In the genomic region with DNA sequence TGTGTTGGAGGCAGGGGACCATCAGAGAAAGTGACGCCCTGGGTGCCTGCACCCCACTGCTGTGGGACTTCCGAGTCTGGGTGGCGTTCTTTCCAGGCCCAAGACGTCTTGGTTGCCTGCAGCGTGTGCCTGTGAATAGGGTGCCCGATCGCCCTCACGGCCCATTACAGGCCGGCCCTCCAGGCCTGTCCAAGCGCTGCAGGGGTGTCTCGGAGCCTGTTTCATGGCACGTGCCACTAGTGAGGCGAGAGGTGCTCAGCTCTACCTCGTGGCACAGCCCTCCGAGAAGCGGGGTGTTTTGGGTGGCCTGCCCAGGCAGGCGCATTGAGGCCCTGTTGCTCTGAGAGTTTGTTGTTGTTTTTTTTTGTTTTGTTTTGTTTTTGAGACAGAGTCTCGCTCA, we compare ENCODE assay signal across 24 cellular contexts. TPM values are rescaled to one million over a fixed set of nuclear protein-coding genes. Genes with fewer than 3 reads are reported as not detected.
"Had no signal": no experiment of that assay in that cellular context is flagged by ENCODE, and none has a peak within 500 bp of the region (broad histone marks: within the 10 kb centered on the region; RNA-seq: fewer than 3 reads in every experiment).

No MANE protein-coding gene starts in this region.

- H3K27ac ChIP-seq: left ventricle myocardium inferior, ovary, right atrium auricular region, right lobe of liver, thyroid gland, transverse colon, upper lobe of right lung had no signal

- H3K4me1 ChIP-seq: right lobe of liver, thyroid gland had no signal

- ATAC-seq: mucosa of descending colon; naive thymus-derived CD4-positive, alpha-beta T cell; natural killer cell treated with Interleukin-12 subunit alpha and Interleukin-12 subunit beta and Interleukin-15 and Interleukin-18, amount 100 ng/mL, for 72 hours; right lobe of liver; stimulated activated memory B cell treated with anti-CD40 and anti-IgM and Interleukin-4, amounts not matched to agents 10 μg/mL and 1 μg/mL and 100 μg/mL, for 72 hours; stimulated activated naive CD8-positive, alpha-beta T cell treated with anti-CD3 and anti-CD28 coated beads, Interleukin-15, amount 100 ng/mL, for 72 hours; upper lobe of right lung had no signal

- H3K27me3 Mint-ChIP-seq: naive thymus-derived CD4-positive, alpha-beta T cell; natural killer cell treated with Interleukin-12 subunit alpha and Interleukin-12 subunit beta and Interleukin-15 and Interleukin-18, amount 100 ng/mL, for 72 hours; progenitor cell of endocrine pancreas; stimulated activated memory B cell treated with anti-CD40 and anti-IgM and Interleukin-4, amounts not matched to agents 10 μg/mL and 1 μg/mL and 100 μg/mL, for 72 hours; stimulated activated naive CD8-positive, alpha-beta T cell treated with anti-CD3 and anti-CD28 coated beads, Interleukin-15, amount 100 ng/mL, for 72 hours had no signal

- H3K27ac Mint-ChIP-seq: naive thymus-derived CD4-positive, alpha-beta T cell; natural killer cell treated with Interleukin-12 subunit alpha and Interleukin-12 subunit beta and Interleukin-15 and Interleukin-18, amount 100 ng/mL, for 72 hours; progenitor cell of endocrine pancreas; stimulated activated memory B cell treated with anti-CD40 and anti-IgM and Interleukin-4, amounts not matched to agents 10 μg/mL and 1 μg/mL and 100 μg/mL, for 72 hours had no signal

- H3K36me3 Mint-ChIP-seq: natural killer cell treated with Interleukin-12 subunit alpha and Interleukin-12 subunit beta and Interleukin-15 and Interleukin-18, amount 100 ng/mL, for 72 hours had no signal

- H3K27me3 ChIP-seq: ovary, right atrium auricular region, right lobe of liver, thyroid gland, transverse colon, upper lobe of right lung had no signal

- H3K9me3 ChIP-seq: left ventricle myocardium inferior, mucosa of descending colon, ovary, right atrium auricular region, right lobe of liver, thyroid gland, transverse colon, upper lobe of right lung had no signal

- H3K4me3 Mint-ChIP-seq: naive thymus-derived CD4-positive, alpha-beta T cell; natural killer cell treated with Interleukin-12 subunit alpha and Interleukin-12 subunit beta and Interleukin-15 and Interleukin-18, amount 100 ng/mL, for 72 hours; stimulated activated memory B cell treated with anti-CD40 and anti-IgM and Interleukin-4, amounts not matched to agents 10 μg/mL and 1 μg/mL and 100 μg/mL, for 72 hours; stimulated activated naive CD8-positive, alpha-beta T cell treated with anti-CD3 and anti-CD28 coated beads, Interleukin-15, amount 100 ng/mL, for 72 hours had no signal

- H3K4me3 ChIP-seq: left ventricle myocardium inferior, lung, mucosa of descending colon, ovary, right atrium auricular region, right lobe of liver, smooth muscle cell, thyroid gland, transverse colon, upper lobe of right lung had no signal

- DNase-seq: islet precursor cell; left ventricle myocardium inferior; mesendoderm; midbrain; mucosa of descending colon; naive thymus-derived CD4-positive, alpha-beta T cell; ovary; right lobe of liver; stimulated activated CD4-positive, alpha-beta T cell treated with anti-CD3 and anti-CD28 coated beads, Interleukin-1b, Interleukin-23, amount 100 ng/mL, for 48 hours; stimulated activated CD4-positive, alpha-beta T cell treated with anti-CD3 and anti-CD28 coated beads, Interleukin-2, amount 100 ng/mL, for 48 hours; stimulated activated CD4-positive, alpha-beta T cell treated with anti-CD3 and anti-CD28 coated beads, Interleukin-4, amount 100 ng/mL, for 4 hours; stimulated activated CD8-positive, alpha-beta memory T cell treated with anti-CD3 and anti-CD28 coated beads, Interleukin-4, amount 100 ng/mL, for 48 hours; stimulated activated naive CD4-positive, alpha-beta T cell treated with Interleukin-2 at 50 U/mL for 16 hours; stimulated activated naive CD8-positive, alpha-beta T cell treated with anti-CD3 and anti-CD28 coated beads, Interleukin-15, amount 100 ng/mL, for 72 hours; thyroid gland; transverse colon; upper lobe of right lung had no signal

- H3K36me3 ChIP-seq: ovary had no signal

- H3K9me3 Mint-ChIP-seq: natural killer cell treated with Interleukin-12 subunit alpha and Interleukin-12 subunit beta and Interleukin-15 and Interleukin-18, amount 100 ng/mL, for 72 hours; stimulated activated memory B cell treated with anti-CD40 and anti-IgM and Interleukin-4, amounts not matched to agents 10 μg/mL and 1 μg/mL and 100 μg/mL, for 72 hours; stimulated activated naive CD8-positive, alpha-beta T cell treated with anti-CD3 and anti-CD28 coated beads, Interleukin-15, amount 100 ng/mL, for 72 hours had no signal

RNA-seq across cellular contexts. Expression of a gene that starts 55.3 kb away (rescaled TPM):
- total RNA-seq: kidney epithelial cell had no signal
- polyA plus RNA-seq: naive thymus-derived CD4-positive, alpha-beta T cell had no signal
